Comparison of ENCODE assay signal across 23 cellular contexts in the genomic region with DNA sequence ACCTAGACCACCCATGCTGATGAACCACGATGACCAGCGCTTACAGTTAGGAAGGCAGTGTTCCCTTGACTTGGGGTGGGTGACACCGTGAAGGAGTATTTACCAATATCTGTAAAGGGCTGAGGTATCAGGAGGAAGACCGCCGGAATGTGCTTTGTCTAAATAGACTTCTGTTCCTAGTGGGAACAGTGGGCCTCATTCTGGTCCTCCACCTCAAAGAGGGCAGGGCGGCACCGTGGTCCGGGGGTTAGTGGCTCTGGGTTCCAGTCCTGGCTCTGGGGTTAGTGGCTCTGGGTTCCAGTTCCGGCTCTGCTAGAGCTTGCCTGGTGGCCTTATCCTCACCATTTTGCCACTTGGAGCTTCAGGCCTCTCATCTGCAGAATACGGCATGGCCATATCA.
"Had no signal": no experiment of that assay in that cellular context is flagged by ENCODE, and none has a peak within 500 bp of the region (broad histone marks: within the 10 kb centered on the region; RNA-seq: fewer than 3 reads in every experiment).

No MANE protein-coding gene starts in this region.

- H3K27ac Mint-ChIP-seq: activated CD4-positive, alpha-beta T cell treated with anti-CD3 and anti-CD28 coated beads, Interleukin-2, amount 10 ng/mL, durations not matched to agents 7 days and 5 days; activated CD8-positive, alpha-beta T cell treated with anti-CD3 and anti-CD28 coated beads, Interleukin-2, amount 10 ng/mL, durations not matched to agents 7 days and 5 days; activated naive CD4-positive, alpha-beta T cell treated with anti-CD3 and anti-CD28 coated beads for 36 hours; activated T-cell treated with anti-CD3 and anti-CD28 coated beads, Interleukin-2, amount 50 U/mL, for 24 hours; activated T-helper 17 cell treated with anti-CD3 and anti-CD28 coated beads, Interleukin-2, amount 50 U/mL, for 72 hours; dendritic cell treated with granulocyte-macrophage colony-stimulating factor and Interleukin-4, amounts not matched to agents 40 ng/mL and 50 ng/mL, for 4 days; immature natural killer cell; natural killer cell; T-helper 2 cell treated with Interferon-gamma antibody and Interleukin-4, amounts not matched to agents 5 μg/mL and 100 μg/mL, for 36 hours had no signal

- H2AFZ ChIP-seq: hepatocyte had no signal

- H3K36me3 ChIP-seq: cardiac muscle cell, pancreas, thyroid gland had no signal

- H3K36me3 Mint-ChIP-seq: immature natural killer cell, natural killer cell had no signal

- H3K9me3 ChIP-seq: body of pancreas, pancreas, thyroid gland had no signal

- H3K79me2 ChIP-seq: hepatocyte had no signal

- H3K4me3 ChIP-seq: body of pancreas, cardiac muscle cell, hepatocyte, pancreas, thyroid gland had no signal

- H3K4me1 ChIP-seq: body of pancreas, pancreas had no signal

- H3K4me1 Mint-ChIP-seq: activated CD4-positive, alpha-beta T cell treated with anti-CD3 and anti-CD28 coated beads, Interleukin-2, amount 10 ng/mL, durations not matched to agents 7 days and 5 days; activated T-helper 17 cell treated with anti-CD3 and anti-CD28 coated beads, Interleukin-2, amount 50 U/mL, for 72 hours had no signal

- H3K27ac ChIP-seq: body of pancreas, cardiac muscle cell, hepatocyte, pancreas, thyroid gland, VCaP had no signal

- H3K4me3 Mint-ChIP-seq: activated CD4-positive, alpha-beta T cell treated with anti-CD3 and anti-CD28 coated beads, Interleukin-2, amount 10 ng/mL, durations not matched to agents 7 days and 5 days; activated CD8-positive, alpha-beta T cell treated with anti-CD3 and anti-CD28 coated beads, Interleukin-2, amount 10 ng/mL, durations not matched to agents 7 days and 5 days; activated naive CD4-positive, alpha-beta T cell treated with anti-CD3 and anti-CD28 coated beads for 36 hours; activated T-cell treated with anti-CD3 and anti-CD28 coated beads, Interleukin-2, amount 50 U/mL, for 24 hours; activated T-helper 17 cell treated with anti-CD3 and anti-CD28 coated beads, Interleukin-2, amount 50 U/mL, for 72 hours; dendritic cell treated with granulocyte-macrophage colony-stimulating factor and Interleukin-4, amounts not matched to agents 40 ng/mL and 50 ng/mL, for 4 days; immature natural killer cell; natural killer cell; T-helper 2 cell treated with Interferon-gamma antibody and Interleukin-4, amounts not matched to agents 5 μg/mL and 100 μg/mL, for 36 hours had no signal

- H3K4me2 ChIP-seq: hepatocyte had no signal

- FAIRE-seq: frontal cortex, pancreas had no signal

- DNase-seq: activated CD4-positive, CD25-positive, alpha-beta regulatory T cell treated with anti-CD3 and anti-CD28 coated beads, Interleukin-2, amount 50 U/mL, for 72 hours; activated naive CD4-positive, alpha-beta T cell treated with anti-CD3 and anti-CD28 coated beads for 36 hours; activated T-cell treated with anti-CD3 and anti-CD28 coated beads, Interleukin-2, amount 50 U/mL, for 24 hours; effector CD8-positive, alpha-beta T cell; glutamatergic neuron; left ventricle myocardium superior; pancreas; stimulated activated CD4-positive, alpha-beta T cell treated with anti-CD3 and anti-CD28 coated beads, Interleukin-12 subunit alpha, Interleukin-12 subunit beta, amount 100 ng/mL, for 4 hours; stimulated activated CD4-positive, alpha-beta T cell treated with anti-CD3 and anti-CD28 coated beads, Interleukin-4, amount 100 ng/mL, for 4 hours; stimulated activated naive CD8-positive, alpha-beta T cell treated with anti-CD3 and anti-CD28 coated beads, Interleukin-15, Interleukin-2, amounts not matched to agents 100 U/mL and 50 U/mL, for 24 hours; thyroid gland had no signal

- H3K9me3 Mint-ChIP-seq: activated CD4-positive, alpha-beta T cell treated with anti-CD3 and anti-CD28 coated beads, Interleukin-2, amount 10 ng/mL, durations not matched to agents 7 days and 5 days; activated naive CD4-positive, alpha-beta T cell treated with anti-CD3 and anti-CD28 coated beads for 36 hours; activated T-cell treated with anti-CD3 and anti-CD28 coated beads, Interleukin-2, amount 50 U/mL, for 24 hours; activated T-helper 17 cell treated with anti-CD3 and anti-CD28 coated beads, Interleukin-2, amount 50 U/mL, for 72 hours; dendritic cell treated with granulocyte-macrophage colony-stimulating factor and Interleukin-4, amounts not matched to agents 40 ng/mL and 50 ng/mL, for 4 days; immature natural killer cell; natural killer cell; T-helper 2 cell treated with Interferon-gamma antibody and Interleukin-4, amounts not matched to agents 5 μg/mL and 100 μg/mL, for 36 hours had no signal

- H3K27me3 ChIP-seq: body of pancreas, pancreas, thyroid gland had no signal
